In the genomic region with DNA sequence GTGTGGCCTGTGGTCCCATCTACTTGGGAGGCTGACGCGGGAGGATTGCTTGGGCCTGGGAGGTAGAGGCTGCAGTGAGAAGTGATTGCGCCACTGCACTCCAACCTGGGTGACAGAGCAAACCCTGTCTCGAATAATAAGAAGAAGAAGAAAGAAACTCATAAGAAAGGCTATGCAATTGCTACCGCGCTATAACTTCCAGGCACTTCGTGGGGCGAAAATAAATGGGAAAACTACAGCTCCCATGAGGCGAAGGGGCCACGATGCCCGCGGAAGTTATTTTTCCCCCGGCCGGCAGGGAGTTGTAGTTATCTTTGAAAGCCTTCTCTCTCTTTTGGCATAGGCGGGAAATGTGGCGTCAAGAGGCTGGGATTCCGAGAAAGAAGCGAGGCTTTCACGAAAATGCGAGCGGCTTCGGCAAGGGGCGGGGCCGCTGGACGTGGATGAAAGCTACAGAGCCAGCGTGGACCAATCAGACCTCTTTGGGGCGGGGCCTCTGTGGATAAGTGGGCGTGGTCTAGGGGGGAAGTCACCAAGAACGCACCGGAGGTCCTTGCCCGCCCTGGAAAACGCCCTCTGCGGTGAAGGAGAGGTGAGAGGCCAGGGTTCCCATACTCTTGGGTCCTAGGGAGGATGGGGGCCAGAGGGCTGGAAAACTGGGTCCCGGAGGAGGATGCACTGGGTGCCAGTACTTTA, we compare ENCODE assay signal across 1 cellular context.
TF ChIP-seq lines count a peak whose summit lies in the region.

Gene NUCB1 (plus strand): TSS at position 532 of the 696 bp plus-strand sequence. CDS start 485 bp downstream, outside the sequence.

TF ChIP-seq in K562, 482 proteins besides CTCF, POLR2A, EP300 and RAD21 (continued from another document and continues in another):
- TF ChIP-seq AFF1 (IDR thresholded peaks at IDR 0.05; ENCODE audit: low read depth in 1 of 2, partially characterized antibody in 2 of 2) (peak; percentile 14 to 95), ZNF253 (CRISPR knock-in tag; conservative IDR thresholded peaks at IDR 0.05) (no peak), ZNF75A (CRISPR knock-in tag; IDR thresholded peaks at IDR 0.05) (no peak), ZNF644 (tag; IDR thresholded peaks at IDR 0.05; ENCODE audit: low read depth) (no peak; the same call in 1 of the 2 replicates), CBX3 (IDR thresholded peaks at IDR 0.05; ENCODE audit: borderline replicate concordance in 1 of 2, low read length in 2 of 2) (0 out of 3 replicates have a peak, but pooled peaks of 1 of the 2 experiments have one; percentile 52), GABPA (tag; conservative IDR thresholded peaks at IDR 0.05; ENCODE audit: low read depth) (peak; percentile 95), CEBPB (tag; IDR thresholded peaks at IDR 0.05) (peak; percentile 89), TCFL5 (CRISPR knock-in tag; conservative IDR thresholded peaks at IDR 0.05) (no peak), ZNF398 (CRISPR knock-in tag; IDR thresholded peaks at IDR 0.05) (no peak), ZNF586 (CRISPR knock-in tag; conservative IDR thresholded peaks at IDR 0.05) (no peak), ZBTB11 (CRISPR knock-in tag; IDR thresholded peaks at IDR 0.05) (peak in 1 of 3 experiments; percentile 79; a peak in 3 of 6 replicates), TAF15 (IDR thresholded peaks at IDR 0.05; ENCODE audit: low read depth, low read length) (no peak), ZFP30 (CRISPR knock-in tag; IDR thresholded peaks at IDR 0.05; ENCODE audit: borderline replicate concordance) (no peak), HCFC1 (IDR thresholded peaks at IDR 0.05; ENCODE audit: low read depth, low read length) (peak; percentile 94), TAL1 (IDR thresholded peaks at IDR 0.05) (no peak), SMAD3 (CRISPR knock-in tag; conservative IDR thresholded peaks at IDR 0.05) (no peak), SRSF9 (IDR thresholded peaks at IDR 0.05; ENCODE audit: borderline replicate concordance, low read depth, low read length) (no peak), ZNF197 (CRISPR knock-in tag; IDR thresholded peaks at IDR 0.05; ENCODE audit: low read depth) (no peak), GTF2A2 (tag; IDR thresholded peaks at IDR 0.05) (no peak), NEUROD1 (IDR thresholded peaks at IDR 0.05; ENCODE audit: borderline replicate concordance, low read depth, low read length, partially characterized antibody) (peak; percentile 58), CREM (IDR thresholded peaks at IDR 0.05; ENCODE audit: low read depth) (peak; percentile 91), ARID2 (IDR thresholded peaks at IDR 0.05) (no peak), CXXC5 (CRISPR knock-in tag; IDR thresholded peaks at IDR 0.05) (peak; percentile 92), CBX5 (IDR thresholded peaks at IDR 0.05; ENCODE audit: borderline replicate concordance, low read depth) (no peak), MIER1 (IDR thresholded peaks at IDR 0.05; ENCODE audit: low read depth) (no peak), MLX (CRISPR knock-in tag; conservative IDR thresholded peaks at IDR 0.05) (no peak), TARDBP (IDR thresholded peaks at IDR 0.05) (no peak), COPS2 (conservative IDR thresholded peaks at IDR 0.05) (no peak), PCBP2 (IDR thresholded peaks at IDR 0.05; ENCODE audit: low read depth, low read length, poor library complexity, severe bottlenecking) (no peak)
- TF ChIP-seq, protein P1, sequence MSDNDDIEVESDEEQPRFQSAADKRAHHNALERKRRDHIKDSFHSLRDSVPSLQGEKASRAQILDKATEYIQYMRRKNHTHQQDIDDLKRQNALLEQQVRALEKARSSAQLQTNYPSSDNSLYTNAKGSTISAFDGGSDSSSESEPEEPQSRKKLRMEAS (CRISPR knock-in tag; IDR thresholded peaks at IDR 0.05): peak; percentile 75
- TF ChIP-seq, protein P2, sequence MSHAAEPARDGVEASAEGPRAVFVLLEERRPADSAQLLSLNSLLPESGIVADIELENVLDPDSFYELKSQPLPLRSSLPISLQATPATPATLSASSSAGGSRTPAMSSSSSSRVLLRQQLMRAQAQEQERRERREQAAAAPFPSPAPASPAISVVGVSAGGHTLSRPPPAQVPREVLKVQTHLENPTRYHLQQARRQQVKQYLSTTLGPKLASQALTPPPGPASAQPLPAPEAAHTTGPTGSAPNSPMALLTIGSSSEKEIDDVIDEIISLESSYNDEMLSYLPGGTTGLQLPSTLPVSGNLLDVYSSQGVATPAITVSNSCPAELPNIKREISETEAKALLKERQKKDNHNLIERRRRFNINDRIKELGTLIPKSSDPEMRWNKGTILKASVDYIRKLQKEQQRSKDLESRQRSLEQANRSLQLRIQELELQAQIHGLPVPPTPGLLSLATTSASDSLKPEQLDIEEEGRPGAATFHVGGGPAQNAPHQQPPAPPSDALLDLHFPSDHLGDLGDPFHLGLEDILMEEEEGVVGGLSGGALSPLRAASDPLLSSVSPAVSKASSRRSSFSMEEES (CRISPR knock-in tag; IDR thresholded peaks at IDR 0.05): no peak
- TF ChIP-seq, protein P3, sequence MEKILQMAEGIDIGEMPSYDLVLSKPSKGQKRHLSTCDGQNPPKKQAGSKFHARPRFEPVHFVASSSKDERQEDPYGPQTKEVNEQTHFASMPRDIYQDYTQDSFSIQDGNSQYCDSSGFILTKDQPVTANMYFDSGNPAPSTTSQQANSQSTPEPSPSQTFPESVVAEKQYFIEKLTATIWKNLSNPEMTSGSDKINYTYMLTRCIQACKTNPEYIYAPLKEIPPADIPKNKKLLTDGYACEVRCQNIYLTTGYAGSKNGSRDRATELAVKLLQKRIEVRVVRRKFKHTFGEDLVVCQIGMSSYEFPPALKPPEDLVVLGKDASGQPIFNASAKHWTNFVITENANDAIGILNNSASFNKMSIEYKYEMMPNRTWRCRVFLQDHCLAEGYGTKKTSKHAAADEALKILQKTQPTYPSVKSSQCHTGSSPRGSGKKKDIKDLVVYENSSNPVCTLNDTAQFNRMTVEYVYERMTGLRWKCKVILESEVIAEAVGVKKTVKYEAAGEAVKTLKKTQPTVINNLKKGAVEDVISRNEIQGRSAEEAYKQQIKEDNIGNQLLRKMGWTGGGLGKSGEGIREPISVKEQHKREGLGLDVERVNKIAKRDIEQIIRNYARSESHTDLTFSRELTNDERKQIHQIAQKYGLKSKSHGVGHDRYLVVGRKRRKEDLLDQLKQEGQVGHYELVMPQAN (IDR thresholded peaks at IDR 0.05; ENCODE audit: borderline replicate concordance): no peak
- TF ChIP-seq, protein P4, sequence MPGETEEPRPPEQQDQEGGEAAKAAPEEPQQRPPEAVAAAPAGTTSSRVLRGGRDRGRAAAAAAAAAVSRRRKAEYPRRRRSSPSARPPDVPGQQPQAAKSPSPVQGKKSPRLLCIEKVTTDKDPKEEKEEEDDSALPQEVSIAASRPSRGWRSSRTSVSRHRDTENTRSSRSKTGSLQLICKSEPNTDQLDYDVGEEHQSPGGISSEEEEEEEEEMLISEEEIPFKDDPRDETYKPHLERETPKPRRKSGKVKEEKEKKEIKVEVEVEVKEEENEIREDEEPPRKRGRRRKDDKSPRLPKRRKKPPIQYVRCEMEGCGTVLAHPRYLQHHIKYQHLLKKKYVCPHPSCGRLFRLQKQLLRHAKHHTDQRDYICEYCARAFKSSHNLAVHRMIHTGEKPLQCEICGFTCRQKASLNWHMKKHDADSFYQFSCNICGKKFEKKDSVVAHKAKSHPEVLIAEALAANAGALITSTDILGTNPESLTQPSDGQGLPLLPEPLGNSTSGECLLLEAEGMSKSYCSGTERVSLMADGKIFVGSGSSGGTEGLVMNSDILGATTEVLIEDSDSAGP (CRISPR knock-in tag; IDR thresholded peaks at IDR 0.05): no peak
- TF ChIP-seq, protein P5, sequence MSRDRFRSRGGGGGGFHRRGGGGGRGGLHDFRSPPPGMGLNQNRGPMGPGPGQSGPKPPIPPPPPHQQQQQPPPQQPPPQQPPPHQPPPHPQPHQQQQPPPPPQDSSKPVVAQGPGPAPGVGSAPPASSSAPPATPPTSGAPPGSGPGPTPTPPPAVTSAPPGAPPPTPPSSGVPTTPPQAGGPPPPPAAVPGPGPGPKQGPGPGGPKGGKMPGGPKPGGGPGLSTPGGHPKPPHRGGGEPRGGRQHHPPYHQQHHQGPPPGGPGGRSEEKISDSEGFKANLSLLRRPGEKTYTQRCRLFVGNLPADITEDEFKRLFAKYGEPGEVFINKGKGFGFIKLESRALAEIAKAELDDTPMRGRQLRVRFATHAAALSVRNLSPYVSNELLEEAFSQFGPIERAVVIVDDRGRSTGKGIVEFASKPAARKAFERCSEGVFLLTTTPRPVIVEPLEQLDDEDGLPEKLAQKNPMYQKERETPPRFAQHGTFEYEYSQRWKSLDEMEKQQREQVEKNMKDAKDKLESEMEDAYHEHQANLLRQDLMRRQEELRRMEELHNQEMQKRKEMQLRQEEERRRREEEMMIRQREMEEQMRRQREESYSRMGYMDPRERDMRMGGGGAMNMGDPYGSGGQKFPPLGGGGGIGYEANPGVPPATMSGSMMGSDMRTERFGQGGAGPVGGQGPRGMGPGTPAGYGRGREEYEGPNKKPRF (IDR thresholded peaks at IDR 0.05; ENCODE audit: low read depth, low read length): no peak
- TF ChIP-seq, protein P6, sequence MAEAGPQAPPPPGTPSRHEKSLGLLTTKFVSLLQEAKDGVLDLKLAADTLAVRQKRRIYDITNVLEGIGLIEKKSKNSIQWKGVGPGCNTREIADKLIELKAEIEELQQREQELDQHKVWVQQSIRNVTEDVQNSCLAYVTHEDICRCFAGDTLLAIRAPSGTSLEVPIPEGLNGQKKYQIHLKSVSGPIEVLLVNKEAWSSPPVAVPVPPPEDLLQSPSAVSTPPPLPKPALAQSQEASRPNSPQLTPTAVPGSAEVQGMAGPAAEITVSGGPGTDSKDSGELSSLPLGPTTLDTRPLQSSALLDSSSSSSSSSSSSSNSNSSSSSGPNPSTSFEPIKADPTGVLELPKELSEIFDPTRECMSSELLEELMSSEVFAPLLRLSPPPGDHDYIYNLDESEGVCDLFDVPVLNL (CRISPR knock-in tag; IDR thresholded peaks at IDR 0.05; ENCODE audit: low read depth): peak; percentile 71; the same call in 1 of the 2 replicates
